ENCODE assay signal across 12 cellular contexts in genomic region chr14:103135333-103136075, GRCh38. TPM values are rescaled to one million over a fixed set of nuclear protein-coding genes. Genes with fewer than 3 reads are reported as not detected.
"Had no signal": no experiment of that assay in that cellular context is flagged by ENCODE, and none has a peak within 500 bp of the region (broad histone marks: within the 10 kb centered on the region; RNA-seq: fewer than 3 reads in every experiment).

No MANE protein-coding gene starts in this region.

- H3K36me3 ChIP-seq: brain microvascular endothelial cell had no signal

- H3K4me1 Mint-ChIP-seq: activated CD8-positive, alpha-beta memory T cell treated with anti-CD3 and anti-CD28 coated beads, Interleukin-2, amount 10 ng/mL, durations not matched to agents 7 days and 5 days had no signal

- H3K4me3 Mint-ChIP-seq: activated CD8-positive, alpha-beta memory T cell treated with anti-CD3 and anti-CD28 coated beads, Interleukin-2, amount 10 ng/mL, durations not matched to agents 7 days and 5 days; activated T-cell treated with anti-CD3 and anti-CD28 coated beads, Interleukin-2, amount 50 U/mL, for 24 hours had no signal

- H3K27ac Mint-ChIP-seq: activated CD8-positive, alpha-beta memory T cell treated with anti-CD3 and anti-CD28 coated beads, Interleukin-2, amount 10 ng/mL, durations not matched to agents 7 days and 5 days; activated naive CD4-positive, alpha-beta T cell treated with anti-CD3 and anti-CD28 coated beads, Interleukin-2, amount 50 U/mL, for 72 hours; activated T-cell treated with anti-CD3 and anti-CD28 coated beads, Interleukin-2, amount 50 U/mL, for 24 hours had no signal

- H3K36me3 Mint-ChIP-seq: activated CD8-positive, alpha-beta memory T cell treated with anti-CD3 and anti-CD28 coated beads, Interleukin-2, amount 10 ng/mL, durations not matched to agents 7 days and 5 days; activated naive CD4-positive, alpha-beta T cell treated with anti-CD3 and anti-CD28 coated beads, Interleukin-2, amount 50 U/mL, for 72 hours had no signal

- DNase-seq: activated CD8-positive, alpha-beta memory T cell treated with anti-CD3 and anti-CD28 coated beads, Interleukin-2, amount 10 ng/mL, durations not matched to agents 7 days and 5 days; activated effector memory CD4-positive, alpha-beta T cell treated with Interleukin-2 at 50 U/mL for 16 hours; activated T-cell treated with anti-CD3 and anti-CD28 coated beads, Interleukin-2, amount 50 U/mL, for 24 hours; brain microvascular endothelial cell; dermis blood vessel endothelial cell; erythroblast; left ventricle myocardium superior; small intestine; T-helper 2 cell had no signal

- H3K4me3 ChIP-seq: right atrium auricular region, tibial nerve had no signal

- H3K9me3 Mint-ChIP-seq: activated naive CD4-positive, alpha-beta T cell treated with anti-CD3 and anti-CD28 coated beads, Interleukin-2, amount 50 U/mL, for 72 hours; activated T-cell treated with anti-CD3 and anti-CD28 coated beads, Interleukin-2, amount 50 U/mL, for 24 hours had no signal

- H3K27me3 ChIP-seq: right atrium auricular region had no signal

- ATAC-seq: activated CD8-positive, alpha-beta memory T cell treated with anti-CD3 and anti-CD28 coated beads, Interleukin-2, amount 10 ng/mL, durations not matched to agents 7 days and 5 days; activated naive CD4-positive, alpha-beta T cell treated with anti-CD3 and anti-CD28 coated beads, Interleukin-2, amount 50 U/mL, for 72 hours; left ventricle myocardium superior had no signal

- H3K9me3 ChIP-seq: right atrium auricular region, tibial nerve had no signal

- H3K27ac ChIP-seq: brain microvascular endothelial cell, right atrium auricular region, tibial nerve had no signal

RNA-seq across cellular contexts. Expression of gene EXOC3L4, which starts 41.0 kb away (rescaled TPM):
- total RNA-seq: activated CD8-positive, alpha-beta memory T cell treated with anti-CD3 and anti-CD28 coated beads, Interleukin-2, amount 10 ng/mL, durations not matched to agents 7 days and 5 days; activated naive CD4-positive, alpha-beta T cell treated with anti-CD3 and anti-CD28 coated beads, Interleukin-2, amount 50 U/mL, for 72 hours; dermis blood vessel endothelial cell had no signal

RNA-seq across cellular contexts. Expression of gene LBHD2, which starts 51.5 kb away (rescaled TPM):
- total RNA-seq: activated CD8-positive, alpha-beta memory T cell treated with anti-CD3 and anti-CD28 coated beads, Interleukin-2, amount 10 ng/mL, durations not matched to agents 7 days and 5 days; activated naive CD4-positive, alpha-beta T cell treated with anti-CD3 and anti-CD28 coated beads, Interleukin-2, amount 50 U/mL, for 72 hours; dermis blood vessel endothelial cell; left ventricle myocardium superior; right atrium auricular region; tibial nerve had no signal
- polyA plus RNA-seq: small intestine had no signal
